ENCODE assay signal across 18 cellular contexts in genomic region chr2:239932881-239933735, GRCh38.
DNase-seq lines count a peak whose midpoint lies in the region; ATAC-seq and TF ChIP-seq lines count a peak whose summit lies in the region.
"Had no signal": no experiment of that assay in that cellular context is flagged by ENCODE, and none has a peak within 500 bp of the region (broad histone marks: within the 10 kb centered on the region; RNA-seq: fewer than 3 reads in every experiment).

No MANE protein-coding gene starts in this region.

- no peak overlapping the region for H3K27ac ChIP-seq in left lung
- no peak overlapping the region for H3K27ac ChIP-seq in suprapubic skin
- H3K27ac ChIP-seq: gastroesophageal sphincter, transverse colon had no signal

- no peak overlapping the region for H3K4me3 Mint-ChIP-seq in chondrocyte (ENCODE audit: unreplicated experiment)
- H3K4me3 Mint-ChIP-seq: naive B cell had no signal

- peak; percentile 37 for DNase-seq in activated effector memory CD4-positive, alpha-beta T cell treated with anti-CD3 and anti-CD28 coated beads, Interleukin-2, amount 50 U/mL, for 16 hours
- DNase-seq in activated effector memory CD4-positive, alpha-beta T cell treated with Interleukin-2 at 50 U/mL for 16 hours: no peak
- peak; percentile 50 for DNase-seq in chondrocyte (ENCODE audit: low spot score)
- peak; percentile 19 to 62 for DNase-seq in left lung
- peak; percentile 48 to 62 for DNase-seq in suprapubic skin (ENCODE audit: low spot score in 2 of 2)
- DNase-seq in RKO (ENCODE audit: low spot score): no peak
- no peak for DNase-seq in cerebellar cortex (ENCODE audit: low spot score)
- DNase-seq: Karpas-422; naive B cell; NCI-H1048; NCI-H2081; SHP77 treated with DMSO at 0.1 percent for 48 hours; stimulated activated CD4-positive, alpha-beta T cell treated with anti-CD3 and anti-CD28 coated beads, Interleukin-12 subunit alpha, Interleukin-12 subunit beta, amount 100 ng/mL, for 4 hours; T-helper 1 cell; transverse colon had no signal

- H3K36me3 ChIP-seq in left lung (no peaks in the 10 kb centered on the region), suprapubic skin (no peaks in the 10 kb centered on the region)
- H3K36me3 ChIP-seq: gastroesophageal sphincter, transverse colon had no signal

- H3K9me3 Mint-ChIP-seq in chondrocyte (ENCODE audit: low read depth): no peaks in the 10 kb centered on the region

- no peaks in the 10 kb centered on the region for H3K27me3 Mint-ChIP-seq in chondrocyte (ENCODE audit: low read depth)

- no peak for TF ChIP-seq POLR2A in suprapubic skin (IDR thresholded peaks at IDR 0.05)

- H3K27ac Mint-ChIP-seq in chondrocyte (ENCODE audit: unreplicated experiment): no peak overlapping the region

- TF ChIP-seq CTCF in chondrocyte (IDR thresholded peaks at IDR 0.05): no peak
- no peak for TF ChIP-seq CTCF in left lung (IDR thresholded peaks at IDR 0.05)
- TF ChIP-seq CTCF in suprapubic skin (IDR thresholded peaks at IDR 0.05): no peak

- no peak for TF ChIP-seq EP300 in suprapubic skin (IDR thresholded peaks at IDR 0.05)

- ATAC-seq in left lung (no peak), HG02678 (IDR thresholded peaks at IDR 0.05; ENCODE audit: unreplicated experiment) (no peak)
- ATAC-seq: gastroesophageal sphincter had no signal

- H3K4me3 ChIP-seq in left lung (no peak overlapping the region), suprapubic skin (no peak overlapping the region)
- H3K4me3 ChIP-seq: gastroesophageal sphincter, lung, transverse colon had no signal

- WGBS in suprapubic skin: 87% methylated on average over 17 of the region's 17 CpGs

- H3K4me1 ChIP-seq in left lung: peaks cover 0 to 18% of the 10 kb centered on the region in 2 donors
- H3K4me1 ChIP-seq in suprapubic skin: peaks cover 3% of the 10 kb centered on the region
- H3K4me1 ChIP-seq: transverse colon had no signal

- H3K27me3 ChIP-seq in left lung (peaks cover 0 to 14% of the 10 kb centered on the region in 2 donors), suprapubic skin (no peaks in the 10 kb centered on the region)
- H3K27me3 ChIP-seq: gastroesophageal sphincter, transverse colon had no signal

- intact Hi-C loops in left lung (cut with DNase I): no loop called here

- H3K36me3 Mint-ChIP-seq in chondrocyte (ENCODE audit: low read depth): no peaks in the 10 kb centered on the region

- no peaks in the 10 kb centered on the region for H3K9me3 ChIP-seq in left lung
- H3K9me3 ChIP-seq in suprapubic skin: no peaks in the 10 kb centered on the region
- H3K9me3 ChIP-seq: gastroesophageal sphincter, transverse colon had no signal

- peaks cover 4% of the 10 kb centered on the region for H3K4me1 Mint-ChIP-seq in chondrocyte (ENCODE audit: low read depth)

Comparison
In these comparisons a context has a peak if more than half of its experiments do, and no peak if none do; other contexts are left out.
1. DNase-seq: peak in activated effector memory CD4-positive, alpha-beta T cell treated with anti-CD3 and anti-CD28 coated beads, Interleukin-2, amount 50 U/mL, for 16 hours (single experiment), chondrocyte (single experiment), left lung (2 of 2) and suprapubic skin (2 of 2); none in activated effector memory CD4-positive, alpha-beta T cell treated with Interleukin-2 at 50 U/mL for 16 hours (single experiment), RKO (single experiment) and cerebellar cortex (single experiment).